Comparison of ENCODE assay signal across 15 cellular contexts in the genomic region with DNA sequence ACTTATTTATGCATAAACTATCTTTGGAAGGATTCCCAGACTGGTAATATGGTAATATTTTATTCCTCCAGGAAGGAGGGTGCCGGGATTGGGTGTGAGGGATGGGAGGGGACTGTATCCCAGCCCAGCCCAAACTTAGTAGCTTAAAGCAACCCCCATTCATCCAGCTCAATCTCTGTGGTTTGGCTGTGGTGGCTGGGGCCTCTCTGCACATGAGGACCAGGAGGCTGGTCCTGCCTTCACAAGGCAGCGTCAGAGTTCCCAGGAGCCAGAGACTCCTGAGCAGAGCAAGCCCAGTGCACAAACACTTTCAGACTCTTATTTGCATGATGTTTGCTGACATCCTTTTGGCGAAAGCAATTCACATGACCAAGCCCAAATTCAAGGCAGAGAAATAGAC.
"Had no signal": no experiment of that assay in that cellular context is flagged by ENCODE, and none has a peak within 500 bp of the region (broad histone marks: within the 10 kb centered on the region; RNA-seq: fewer than 3 reads in every experiment).

No MANE protein-coding gene starts in this region.

- DNase-seq: activated CD4-positive, alpha-beta T cell treated with anti-CD3 and anti-CD28 coated beads, Interleukin-2, amount 50 U/mL, for 4 hours; activated naive CD4-positive, alpha-beta T cell treated with Interleukin-2 at 50 U/mL for 16 hours; aorta; foreskin fibroblast; glutamatergic neuron; kidney glomerular epithelial cell; stimulated activated CD4-positive, alpha-beta T cell treated with anti-CD3 and anti-CD28 coated beads, Interleukin-12 subunit alpha, Interleukin-12 subunit beta, amount 100 ng/mL, for 4 hours; SW 1271; thyroid gland had no signal

- H3K27ac ChIP-seq: prostate gland, thyroid gland had no signal

- ATAC-seq: activated CD4-positive, CD25-positive, alpha-beta regulatory T cell treated with anti-CD3 and anti-CD28 coated beads, Interleukin-2, amount 50 U/mL, for 24 hours; activated T-helper 17 cell treated with anti-CD3 and anti-CD28 coated beads, Interleukin-2, amount 50 U/mL, for 72 hours; esophagus mucosa; sciatic nerve; stimulated activated effector memory CD8-positive, alpha-beta T cell treated with anti-CD3 and anti-CD28 coated beads, Interleukin-12 subunit alpha, Interleukin-12 subunit beta, amount 100 ng/mL, for 72 hours had no signal

- H3K4me3 ChIP-seq: prostate gland, thyroid gland had no signal

- H3K27me3 ChIP-seq: thyroid gland had no signal

- H3K36me3 ChIP-seq: prostate gland, thyroid gland had no signal

- H3K9me3 ChIP-seq: prostate gland, thyroid gland had no signal

- H3K4me1 ChIP-seq: prostate gland had no signal
